In the genomic region with DNA sequence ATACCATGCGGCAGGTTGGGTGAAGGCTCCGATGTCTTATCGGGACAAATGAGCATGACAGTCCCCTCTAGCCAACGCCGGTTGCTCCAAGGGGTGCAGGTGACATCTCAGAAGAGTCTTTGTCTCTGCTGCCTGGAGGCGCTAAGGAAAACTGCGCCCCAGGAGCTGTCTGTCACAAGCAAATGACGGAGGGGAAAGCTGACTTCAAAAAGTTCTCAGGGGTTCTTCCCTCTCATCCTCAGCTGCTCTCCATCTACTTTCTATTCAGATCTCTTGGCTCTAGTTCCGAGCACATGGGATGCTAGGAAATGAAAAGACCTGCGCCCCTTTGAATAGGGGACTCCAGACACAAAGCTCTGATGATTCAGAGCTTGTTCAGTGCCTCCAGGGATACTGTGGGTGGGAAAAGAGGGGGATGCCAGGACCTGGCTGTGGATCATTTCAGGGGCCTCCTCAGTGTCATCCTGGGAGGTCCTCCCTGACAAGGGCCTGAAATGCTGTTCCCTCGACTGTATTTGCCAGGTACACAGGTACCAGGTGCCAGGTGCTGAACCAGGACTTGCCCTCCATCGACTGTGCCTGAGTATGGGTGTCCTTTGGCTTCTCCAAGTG, we compare ENCODE assay signal across 2 cellular contexts.
TF ChIP-seq lines count a peak whose summit lies in the region.

No MANE protein-coding gene starts in this region.

TF ChIP-seq in H1, 55 proteins besides CTCF, POLR2A, EP300 and RAD21:
- TF ChIP-seq, protein P1, sequence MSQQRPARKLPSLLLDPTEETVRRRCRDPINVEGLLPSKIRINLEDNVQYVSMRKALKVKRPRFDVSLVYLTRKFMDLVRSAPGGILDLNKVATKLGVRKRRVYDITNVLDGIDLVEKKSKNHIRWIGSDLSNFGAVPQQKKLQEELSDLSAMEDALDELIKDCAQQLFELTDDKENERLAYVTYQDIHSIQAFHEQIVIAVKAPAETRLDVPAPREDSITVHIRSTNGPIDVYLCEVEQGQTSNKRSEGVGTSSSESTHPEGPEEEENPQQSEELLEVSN (IDR thresholded peaks at IDR 0.05) = peak; percentile 25; the same call in 1 of the 2 replicates
- TF ChIP-seq SUZ12 (IDR thresholded peaks at IDR 0.05; ENCODE audit: low read length) (0 out of 2 replicates have a peak, but pooled peaks have one; percentile 12), CHD2 (IDR thresholded peaks at IDR 0.05; ENCODE audit: low read length) (no peak), EZH2 (IDR thresholded peaks at IDR 0.05; ENCODE audit: low read depth, low read length, severe bottlenecking) (peak; percentile 25), HDAC2 (IDR thresholded peaks at IDR 0.05; ENCODE audit: borderline replicate concordance in 1 of 2, low read depth in 2 of 2, low read length in 2 of 2) (0 out of 4 replicates have a peak, but pooled peaks of 1 of the 2 experiments have one; percentile 13)

TF ChIP-seq in neural cell, 6 proteins besides CTCF, POLR2A, EP300 and RAD21:
- TF ChIP-seq POLR2AphosphoS5 (IDR thresholded peaks at IDR 0.05) = no peak
- TF ChIP-seq, protein P2, sequence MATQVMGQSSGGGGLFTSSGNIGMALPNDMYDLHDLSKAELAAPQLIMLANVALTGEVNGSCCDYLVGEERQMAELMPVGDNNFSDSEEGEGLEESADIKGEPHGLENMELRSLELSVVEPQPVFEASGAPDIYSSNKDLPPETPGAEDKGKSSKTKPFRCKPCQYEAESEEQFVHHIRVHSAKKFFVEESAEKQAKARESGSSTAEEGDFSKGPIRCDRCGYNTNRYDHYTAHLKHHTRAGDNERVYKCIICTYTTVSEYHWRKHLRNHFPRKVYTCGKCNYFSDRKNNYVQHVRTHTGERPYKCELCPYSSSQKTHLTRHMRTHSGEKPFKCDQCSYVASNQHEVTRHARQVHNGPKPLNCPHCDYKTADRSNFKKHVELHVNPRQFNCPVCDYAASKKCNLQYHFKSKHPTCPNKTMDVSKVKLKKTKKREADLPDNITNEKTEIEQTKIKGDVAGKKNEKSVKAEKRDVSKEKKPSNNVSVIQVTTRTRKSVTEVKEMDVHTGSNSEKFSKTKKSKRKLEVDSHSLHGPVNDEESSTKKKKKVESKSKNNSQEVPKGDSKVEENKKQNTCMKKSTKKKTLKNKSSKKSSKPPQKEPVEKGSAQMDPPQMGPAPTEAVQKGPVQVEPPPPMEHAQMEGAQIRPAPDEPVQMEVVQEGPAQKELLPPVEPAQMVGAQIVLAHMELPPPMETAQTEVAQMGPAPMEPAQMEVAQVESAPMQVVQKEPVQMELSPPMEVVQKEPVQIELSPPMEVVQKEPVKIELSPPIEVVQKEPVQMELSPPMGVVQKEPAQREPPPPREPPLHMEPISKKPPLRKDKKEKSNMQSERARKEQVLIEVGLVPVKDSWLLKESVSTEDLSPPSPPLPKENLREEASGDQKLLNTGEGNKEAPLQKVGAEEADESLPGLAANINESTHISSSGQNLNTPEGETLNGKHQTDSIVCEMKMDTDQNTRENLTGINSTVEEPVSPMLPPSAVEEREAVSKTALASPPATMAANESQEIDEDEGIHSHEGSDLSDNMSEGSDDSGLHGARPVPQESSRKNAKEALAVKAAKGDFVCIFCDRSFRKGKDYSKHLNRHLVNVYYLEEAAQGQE (IDR thresholded peaks at IDR 0.05; ENCODE audit: borderline replicate concordance) = no peak
TF ChIP-seq in neural cell: peak in this region for 0.
